In genomic region chr5:1523793-1524480, GRCh38 we compare ENCODE assay signal across 8 cellular contexts. TPM values are rescaled to one million over a fixed set of nuclear protein-coding genes. Genes with fewer than 3 reads are reported as not detected.
DNase-seq lines count a peak whose midpoint lies in the region; ATAC-seq and TF ChIP-seq lines count a peak whose summit lies in the region.

Gene LPCAT1, minus strand, starts transcription at chr5:1523960. Its CDS starts 116 bp downstream, at chr5:1523844.

- peak within 1 kb of the TSS; percentile 92 for H3K9ac ChIP-seq in NT2/D1 (ENCODE audit: insufficient read length, low read depth)

- H3K27ac ChIP-seq in HL-60 (replicated peaks): peak within 1 kb of the TSS; percentile 78

- H3K4me1 ChIP-seq in NT2/D1 (ENCODE audit: insufficient read depth, insufficient read length): peaks cover 8% of the 10 kb centered on the region
- H3K4me1 ChIP-seq in mononuclear cell (ENCODE audit: insufficient read depth, low read length): peaks cover 33% of the 10 kb centered on the region

- H3K9me3 ChIP-seq in NT2/D1 (ENCODE audit: insufficient read depth, low read length) (no peaks in the 10 kb centered on the region), mononuclear cell (ENCODE audit: low read depth, low read length) (no peaks in the 10 kb centered on the region)

- peak; percentile 90 for DNase-seq in COLO668 (lab: John Stamatoyannopoulos, UW; ENCODE audit: unreplicated experiment)
- peak; percentile 56 to 68 for DNase-seq in HL-60 (ENCODE audit: low read depth in 1 of 2, low spot score in 1 of 2)
- peak; percentile 27 for DNase-seq in NT2/D1 (ENCODE audit: low read depth, low spot score)
- peak; percentile 62 for DNase-seq in activated T-cell treated with anti-CD3 and anti-CD28 coated beads for 1 hour (ENCODE audit: low read depth)
- DNase-seq in epidermal melanocyte (ENCODE audit: insufficient read length, low spot score): peak; percentile 54
- peak; percentile 68 to 72 for DNase-seq in stimulated activated CD8-positive, alpha-beta memory T cell treated with anti-CD3 and anti-CD28 coated beads, Interleukin-2, amount 100 ng/mL, for 48 hours (ENCODE audit: low read depth in 2 of 2)

- no peak for TF ChIP-seq CTCF in HL-60 (IDR thresholded peaks at IDR 0.05; ENCODE audit: insufficient read depth, low read length)

- H3K4me3 ChIP-seq in HL-60 (replicated peaks; ENCODE audit: insufficient read depth, low read length) (peak within 1 kb of the TSS; percentile 85), NT2/D1 (ENCODE audit: insufficient read length, low read depth) (peak within 1 kb of the TSS; percentile 80), mononuclear cell (ENCODE audit: low read length) (peak within 1 kb of the TSS; percentile 58)

- H3K36me3 ChIP-seq in NT2/D1 (ENCODE audit: insufficient read depth, insufficient read length, low read length): peaks cover 21% of the 10 kb centered on the region

- ATAC-seq in GM19467 (IDR thresholded peaks at IDR 0.05; ENCODE audit: unreplicated experiment): peak; percentile 72

- H3K27me3 ChIP-seq in HL-60 (ENCODE audit: insufficient read depth, poor library complexity, severe bottlenecking) (no peaks in the 10 kb centered on the region), NT2/D1 (ENCODE audit: insufficient read depth, insufficient read length) (no peaks in the 10 kb centered on the region), mononuclear cell (ENCODE audit: insufficient read depth, low read length) (no peaks in the 10 kb centered on the region)

RNA-seq across cellular contexts. Expression of gene LPCAT1, which starts in this region (rescaled TPM):
- 27.1 TPM for total RNA-seq in mononuclear cell

Comparison
In these comparisons a context has a peak if more than half of its experiments do, and no peak if none do; other contexts are left out.
1. Peak in every context shown above with its lines: DNase-seq, ATAC-seq, H3K4me3 ChIP-seq and H3K27ac ChIP-seq.
2. DNase-seq: peak in every context shown above with its lines; median percentile 90 in COLO668; 70 in stimulated activated CD8-positive, alpha-beta memory T cell treated with anti-CD3 and anti-CD28 coated beads, Interleukin-2, amount 100 ng/mL, for 48 hours; 62 in HL-60; 62 in activated T-cell treated with anti-CD3 and anti-CD28 coated beads for 1 hour; 54 in epidermal melanocyte; 27 in NT2/D1.